In the genomic region with DNA sequence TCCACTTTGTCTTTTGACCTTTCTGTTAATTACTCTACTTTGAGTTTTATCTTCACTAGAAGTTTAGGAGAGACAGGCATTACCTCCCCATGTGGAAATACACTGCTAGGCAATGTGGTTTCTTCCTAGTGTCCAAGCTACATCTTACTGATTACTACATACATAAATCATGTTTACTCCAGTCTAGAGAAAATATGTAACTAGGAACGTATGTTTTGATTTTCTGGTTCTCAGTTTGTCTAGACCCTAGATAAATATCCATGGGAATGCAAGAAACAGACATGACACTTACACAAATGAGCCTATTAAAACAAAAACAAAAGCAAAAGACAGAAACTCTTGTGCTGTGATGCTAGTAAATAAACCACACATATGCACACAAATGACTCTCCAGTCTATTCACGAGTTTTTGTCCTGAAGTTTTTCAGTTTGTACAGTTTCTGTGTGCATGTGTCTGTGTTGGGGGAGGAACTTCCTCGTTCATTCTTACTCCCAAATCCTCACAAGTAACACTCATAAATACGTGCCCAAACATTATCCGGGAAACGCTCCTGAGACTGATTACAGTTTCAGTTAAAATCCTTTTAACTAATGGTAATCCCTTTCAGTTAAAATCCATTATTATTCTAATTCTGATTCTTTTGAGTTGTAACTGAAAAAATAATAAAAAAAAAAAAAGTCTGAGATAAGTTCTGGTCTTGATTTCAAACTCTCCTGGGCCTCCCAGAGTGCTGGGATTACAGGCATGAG, we compare ENCODE assay signal across 1 cellular context.
TF ChIP-seq lines count a peak whose summit lies in the region.

No MANE protein-coding gene starts in this region.

TF ChIP-seq in HepG2, 621 proteins besides CTCF, POLR2A, EP300 and RAD21 (continued from another document):
- TF ChIP-seq, protein P1, sequence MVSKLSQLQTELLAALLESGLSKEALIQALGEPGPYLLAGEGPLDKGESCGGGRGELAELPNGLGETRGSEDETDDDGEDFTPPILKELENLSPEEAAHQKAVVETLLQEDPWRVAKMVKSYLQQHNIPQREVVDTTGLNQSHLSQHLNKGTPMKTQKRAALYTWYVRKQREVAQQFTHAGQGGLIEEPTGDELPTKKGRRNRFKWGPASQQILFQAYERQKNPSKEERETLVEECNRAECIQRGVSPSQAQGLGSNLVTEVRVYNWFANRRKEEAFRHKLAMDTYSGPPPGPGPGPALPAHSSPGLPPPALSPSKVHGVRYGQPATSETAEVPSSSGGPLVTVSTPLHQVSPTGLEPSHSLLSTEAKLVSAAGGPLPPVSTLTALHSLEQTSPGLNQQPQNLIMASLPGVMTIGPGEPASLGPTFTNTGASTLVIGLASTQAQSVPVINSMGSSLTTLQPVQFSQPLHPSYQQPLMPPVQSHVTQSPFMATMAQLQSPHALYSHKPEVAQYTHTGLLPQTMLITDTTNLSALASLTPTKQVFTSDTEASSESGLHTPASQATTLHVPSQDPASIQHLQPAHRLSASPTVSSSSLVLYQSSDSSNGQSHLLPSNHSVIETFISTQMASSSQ (IDR thresholded peaks at IDR 0.05; ENCODE audit: low read depth), result no peak
- TF ChIP-seq, protein P1 (CRISPR knock-in tag; IDR thresholded peaks at IDR 0.05; ENCODE audit: borderline replicate concordance), result no peak
- TF ChIP-seq ZNF501 (CRISPR knock-in tag; IDR thresholded peaks at IDR 0.05) (no peak), ZBTB38 (CRISPR knock-in tag; IDR thresholded peaks at IDR 0.05) (no peak), ZSCAN22 (CRISPR knock-in tag; IDR thresholded peaks at IDR 0.05) (no peak), GABPB1 (CRISPR knock-in tag; IDR thresholded peaks at IDR 0.05) (no peak), REST (IDR thresholded peaks at IDR 0.05; ENCODE audit: borderline replicate concordance in 1 of 2, low read depth in 1 of 2, low read length in 2 of 2) (no peak), GMEB1 (CRISPR knock-in tag; IDR thresholded peaks at IDR 0.05; ENCODE audit: borderline replicate concordance) (no peak), ONECUT2 (CRISPR knock-in tag; IDR thresholded peaks at IDR 0.05) (no peak), DMTF1 (CRISPR knock-in tag; IDR thresholded peaks at IDR 0.05) (no peak), JDP2 (CRISPR knock-in tag; IDR thresholded peaks at IDR 0.05; ENCODE audit: borderline replicate concordance) (no peak), KDM5A (IDR thresholded peaks at IDR 0.05; ENCODE audit: borderline replicate concordance, low read length) (no peak), ZNF142 (CRISPR knock-in tag; IDR thresholded peaks at IDR 0.05) (no peak), TCF12 (IDR thresholded peaks at IDR 0.05) (no peak), TCF12 (CRISPR knock-in tag; IDR thresholded peaks at IDR 0.05) (no peak), FUBP1 (CRISPR knock-in tag; IDR thresholded peaks at IDR 0.05; ENCODE audit: borderline replicate concordance) (no peak), ZBTB49 (CRISPR knock-in tag; IDR thresholded peaks at IDR 0.05; ENCODE audit: borderline replicate concordance) (no peak)
